ENCODE assay signal across 9 cellular contexts in genomic region chr7:5703572-5704533, GRCh38.
DNase-seq lines count a peak whose midpoint lies in the region; ATAC-seq and TF ChIP-seq lines count a peak whose summit lies in the region.
"Had no signal": no experiment of that assay in that cellular context is flagged by ENCODE, and none has a peak within 500 bp of the region (broad histone marks: within the 10 kb centered on the region; RNA-seq: fewer than 3 reads in every experiment).

No MANE protein-coding gene starts in this region.

- no peaks in the 10 kb centered on the region for H3K27me3 Mint-ChIP-seq in CD4-positive, alpha-beta memory T cell
- no peaks in the 10 kb centered on the region for H3K27me3 Mint-ChIP-seq in progenitor cell of endocrine pancreas
- H3K27me3 Mint-ChIP-seq: activated CD8-positive, alpha-beta memory T cell treated with anti-CD3 and anti-CD28 coated beads, Interleukin-2, amount 10 ng/mL, durations not matched to agents 7 days and 5 days had no signal

- no peak for TF ChIP-seq CTCF in progenitor cell of endocrine pancreas (IDR thresholded peaks at IDR 0.05; ENCODE audit: unreplicated experiment)
- no peak for TF ChIP-seq CTCF in upper lobe of right lung (IDR thresholded peaks at IDR 0.05)

- no peak overlapping the region for H3K27ac ChIP-seq in CD4-positive, alpha-beta memory T cell (ENCODE audit: low read depth, low read length)
- H3K27ac ChIP-seq in upper lobe of right lung = no peak overlapping the region

- TF ChIP-seq POLR2A in erythroblast (IDR thresholded peaks at IDR 0.05; ENCODE audit: low read length) = no peak

- no peak overlapping the region for H3K4me3 ChIP-seq in CD4-positive, alpha-beta memory T cell (ENCODE audit: low read length in 2 of 2)
- H3K4me3 ChIP-seq in upper lobe of right lung = no peak overlapping the region

- intact Hi-C loops in CD4-positive, alpha-beta memory T cell (cut with micrococcal nuclease) = loop anchor here (1.0 to 10.0 kb wide), 8 partner anchors 15 to 464 kb away; no protein-coding TSS in a partner anchor
- intact Hi-C loops in upper lobe of right lung (cut with DNase I) = no loop called here

- peak overlapping the region in 5 of 7 donors; percentile 32 to 74 (median 68) for H3K27ac Mint-ChIP-seq in CD4-positive, alpha-beta memory T cell
- H3K27ac Mint-ChIP-seq in progenitor cell of endocrine pancreas = peak overlapping the region; percentile 51
- H3K27ac Mint-ChIP-seq: activated CD8-positive, alpha-beta memory T cell treated with anti-CD3 and anti-CD28 coated beads, Interleukin-2, amount 10 ng/mL, durations not matched to agents 7 days and 5 days had no signal

- no peaks in the 10 kb centered on the region for H3K9me3 Mint-ChIP-seq in CD4-positive, alpha-beta memory T cell
- H3K9me3 Mint-ChIP-seq in progenitor cell of endocrine pancreas (ENCODE audit: low read depth) = no peaks in the 10 kb centered on the region

- H3K4me3 Mint-ChIP-seq in CD4-positive, alpha-beta memory T cell = no peak overlapping the region
- no peak overlapping the region for H3K4me3 Mint-ChIP-seq in progenitor cell of endocrine pancreas (ENCODE audit: low read depth)
- H3K4me3 Mint-ChIP-seq: activated CD8-positive, alpha-beta memory T cell treated with anti-CD3 and anti-CD28 coated beads, Interleukin-2, amount 10 ng/mL, durations not matched to agents 7 days and 5 days had no signal

- no peak for ATAC-seq in GM19463 (IDR thresholded peaks at IDR 0.05; ENCODE audit: unreplicated experiment)
- no peak for ATAC-seq in upper lobe of right lung
- ATAC-seq: activated CD8-positive, alpha-beta memory T cell treated with anti-CD3 and anti-CD28 coated beads, Interleukin-2, amount 10 ng/mL, durations not matched to agents 7 days and 5 days had no signal

- H3K9me3 ChIP-seq in CD4-positive, alpha-beta memory T cell (ENCODE audit: control insufficient read depth in 1 of 2, low read length in 2 of 2) = no peaks in the 10 kb centered on the region
- no peaks in the 10 kb centered on the region for H3K9me3 ChIP-seq in upper lobe of right lung

- peaks cover 17% of the 10 kb centered on the region for H3K36me3 ChIP-seq in CD4-positive, alpha-beta memory T cell (ENCODE audit: insufficient read depth, low read length)
- peaks cover 44% of the 10 kb centered on the region for H3K36me3 ChIP-seq in upper lobe of right lung

- CTCF ChIA-PET in CD4-positive, alpha-beta memory T cell (lab: Charles Lee; ENCODE audit: partially characterized antibody) = interaction anchor here (0.9 to 8.4 kb wide), 16 partner anchors 9 to 464 kb away, joined by 3 to 100 read pairs (median 6); no protein-coding TSS in a partner anchor

- POLR2A ChIA-PET in CD4-positive, alpha-beta memory T cell (lab: Charles Lee; ENCODE audit: partially characterized antibody) = interaction anchor here (1.0 to 2.1 kb wide), 3 partner anchors 11 to 209 kb away, joined by 3 to 9 read pairs (median 5); no protein-coding TSS in a partner anchor

- H3K36me3 Mint-ChIP-seq in CD4-positive, alpha-beta memory T cell = peaks cover 23 to 52% of the 10 kb centered on the region in 2 donors
- peaks cover 11% of the 10 kb centered on the region for H3K36me3 Mint-ChIP-seq in progenitor cell of endocrine pancreas (ENCODE audit: insufficient read depth)

- H3K27me3 ChIP-seq in CD4-positive, alpha-beta memory T cell (ENCODE audit: insufficient read depth, low read length) = no peaks in the 10 kb centered on the region
- H3K27me3 ChIP-seq in upper lobe of right lung = no peaks in the 10 kb centered on the region

- H3K4me1 ChIP-seq in CD4-positive, alpha-beta memory T cell (ENCODE audit: insufficient read depth, low read length) = peaks cover 39% of the 10 kb centered on the region
- peaks cover 19% of the 10 kb centered on the region for H3K4me1 ChIP-seq in upper lobe of right lung

- peaks cover 33 to 43% (median 38%) of the 10 kb centered on the region in 4 donors for H3K4me1 Mint-ChIP-seq in CD4-positive, alpha-beta memory T cell
- H3K4me1 Mint-ChIP-seq in progenitor cell of endocrine pancreas (ENCODE audit: low read depth) = peaks cover 18% of the 10 kb centered on the region

- no peak for DNase-seq in CD4-positive, alpha-beta memory T cell
- DNase-seq in NCI-H1694 (lab: John Stamatoyannopoulos, UW) = peak; percentile 25
- peak; percentile 12 to 13 for DNase-seq in erythroblast (lab: John Stamatoyannopoulos, UW)
- no peak for DNase-seq in progenitor cell of endocrine pancreas (ENCODE audit: low spot score, unreplicated experiment)
- no peak for DNase-seq in hippocampal formation (lab: John Stamatoyannopoulos, UW)
- DNase-seq in T-helper 9 cell = no peak
- no peak for DNase-seq in upper lobe of right lung

Comparison
In these comparisons a context has a peak if more than half of its experiments do, and no peak if none do; other contexts are left out.
1. DNase-seq: peak in NCI-H1694 (single experiment) and erythroblast (2 of 2); none in CD4-positive, alpha-beta memory T cell (0 of 5), progenitor cell of endocrine pancreas (single experiment), hippocampal formation (0 of 2), T-helper 9 cell (single experiment) and upper lobe of right lung (single experiment).